14 cellular contexts compared by ENCODE assay signal in genomic region chr2:168241208-168241607, GRCh38.
DNase-seq lines count a peak whose midpoint lies in the region.
"Had no signal": no experiment of that assay in that cellular context is flagged by ENCODE, and none has a peak within 500 bp of the region (broad histone marks: within the 10 kb centered on the region; RNA-seq: fewer than 3 reads in every experiment).

No MANE protein-coding gene starts in this region.

- H3K27ac ChIP-seq in KOPT-K1 (ENCODE audit: low read depth, low read length, poor library complexity, severe bottlenecking): peak overlapping the region; percentile 62
- H3K27ac ChIP-seq: left lung had no signal

- in situ Hi-C loops in ACHN (cut with HindIII; ENCODE audit: low pct_ligation_motif_present, low pct_unique_long_range_greater_than_20kb, low sequenced_read_pairs): no loop called here

- DNase-seq in DMS79 treated with DMSO at 0.1 percent for 48 hours (lab: John Stamatoyannopoulos, UW) (peak; percentile 13), DMS79 (lab: John Stamatoyannopoulos, UW) (no peak), ACHN (no peak), NK-92 (lab: John Stamatoyannopoulos, UW; ENCODE audit: unreplicated experiment) (no peak)
- peak; percentile 65 for DNase-seq in activated effector memory CD4-positive, alpha-beta T cell treated with anti-CD3 and anti-CD28 coated beads, Interleukin-2, amount 50 U/mL, for 16 hours
- DNase-seq in activated CD4-positive, alpha-beta T cell treated with anti-CD3 and anti-CD28 coated beads, Interleukin-2, amount 50 U/mL, for 1 hour: no peak
- DNase-seq: 8988T, Caco-2, left lung, MM.1S, NCI-H446 treated with DMSO at 0.1 percent for 48 hours, T-helper 9 cell had no signal

- H3K36me3 ChIP-seq in KOPT-K1 (ENCODE audit: insufficient read depth, low read length) (0 out of 2 replicates have a peak, but pooled peaks cover 6% of the 10 kb centered on the region), mucosa of stomach (ENCODE audit: control insufficient read depth, insufficient read depth, low read length) (no peaks in the 10 kb centered on the region)
- H3K36me3 ChIP-seq: left lung had no signal

- no peaks in the 10 kb centered on the region for H3K27me3 ChIP-seq in mucosa of stomach (ENCODE audit: control insufficient read depth, insufficient read depth, low read length)
- H3K27me3 ChIP-seq: left lung had no signal

- peak overlapping the region; percentile 18 for H3K9ac ChIP-seq in mucosa of stomach (ENCODE audit: low read length)

- peaks cover 6% of the 10 kb centered on the region for H3K9me3 ChIP-seq in KOPT-K1 (ENCODE audit: insufficient read depth, low read length, poor library complexity, severe bottlenecking)
- H3K9me3 ChIP-seq in mucosa of stomach (ENCODE audit: control insufficient read depth, low read length): no peaks in the 10 kb centered on the region
- H3K9me3 ChIP-seq: Caco-2, left lung had no signal

- peaks cover 64% of the 10 kb centered on the region for H3K4me1 ChIP-seq in mucosa of stomach (ENCODE audit: control insufficient read depth, insufficient read depth, low read length)

- no peak overlapping the region for H3K4me3 ChIP-seq in mucosa of stomach (ENCODE audit: low read length)
- H3K4me3 ChIP-seq: left lung had no signal

Comparison
In these comparisons a context has a peak if more than half of its experiments do, and no peak if none do; other contexts are left out.
1. DNase-seq: peak in DMS79 treated with DMSO at 0.1 percent for 48 hours (single experiment) and activated effector memory CD4-positive, alpha-beta T cell treated with anti-CD3 and anti-CD28 coated beads, Interleukin-2, amount 50 U/mL, for 16 hours (single experiment); none in DMS79 (single experiment), ACHN (single experiment), NK-92 (single experiment) and activated CD4-positive, alpha-beta T cell treated with anti-CD3 and anti-CD28 coated beads, Interleukin-2, amount 50 U/mL, for 1 hour (single experiment).